2 cellular contexts compared by ENCODE assay signal in genomic region chr1:239370869-239371268, GRCh38. TPM values are rescaled to one million over a fixed set of nuclear protein-coding genes. Genes with fewer than 3 reads are reported as not detected.
"Had no signal": no experiment of that assay in that cellular context is flagged by ENCODE, and none has a peak within 500 bp of the region (broad histone marks: within the 10 kb centered on the region; RNA-seq: fewer than 3 reads in every experiment).

No MANE protein-coding gene starts in this region.

RNA-seq across cellular contexts. Expression of gene CHRM3, which starts 15.5 kb away (rescaled TPM):
- polyA plus RNA-seq: immature natural killer cell, keratinocyte had no signal
